ENCODE assay signal across 2 cellular contexts in the genomic region with DNA sequence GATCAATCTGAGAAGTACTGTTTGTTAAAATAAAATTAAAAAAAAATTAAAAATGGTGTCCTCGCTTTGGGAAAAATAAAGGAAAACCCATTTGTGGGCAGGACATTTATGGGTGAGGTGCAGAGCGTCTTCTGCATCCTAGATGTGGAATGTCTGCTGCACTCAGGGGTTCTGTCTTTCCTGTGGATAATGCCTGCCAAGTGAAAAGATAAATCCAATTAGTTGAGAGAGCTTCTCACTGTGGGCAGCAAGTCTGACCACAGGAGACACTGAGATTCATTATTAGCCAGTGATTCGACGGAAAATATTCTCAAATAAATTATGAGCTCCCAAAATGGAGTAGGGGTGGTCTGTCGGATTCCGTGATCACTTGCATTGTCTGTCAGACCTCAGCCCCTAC.
TF ChIP-seq lines count a peak whose summit lies in the region.

No MANE protein-coding gene starts in this region.

TF ChIP-seq in SK-N-SH treated with all-trans-retinoic acid at 6 μM for 48 hours, 23 proteins besides CTCF, POLR2A, EP300 and RAD21 (continued from another document):
- TF ChIP-seq, protein P1, sequence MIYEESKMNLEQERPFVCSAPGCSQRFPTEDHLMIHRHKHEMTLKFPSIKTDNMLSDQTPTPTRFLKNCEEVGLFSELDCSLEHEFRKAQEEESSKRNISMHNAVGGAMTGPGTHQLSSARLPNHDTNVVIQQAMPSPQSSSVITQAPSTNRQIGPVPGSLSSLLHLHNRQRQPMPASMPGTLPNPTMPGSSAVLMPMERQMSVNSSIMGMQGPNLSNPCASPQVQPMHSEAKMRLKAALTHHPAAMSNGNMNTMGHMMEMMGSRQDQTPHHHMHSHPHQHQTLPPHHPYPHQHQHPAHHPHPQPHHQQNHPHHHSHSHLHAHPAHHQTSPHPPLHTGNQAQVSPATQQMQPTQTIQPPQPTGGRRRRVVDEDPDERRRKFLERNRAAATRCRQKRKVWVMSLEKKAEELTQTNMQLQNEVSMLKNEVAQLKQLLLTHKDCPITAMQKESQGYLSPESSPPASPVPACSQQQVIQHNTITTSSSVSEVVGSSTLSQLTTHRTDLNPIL (CRISPR knock-in tag; IDR thresholded peaks at IDR 0.05; ENCODE audit: low read depth) = no peak

TF ChIP-seq in SK-N-SH, 30 proteins besides CTCF, POLR2A, EP300 and RAD21 (continued from another document):
- TF ChIP-seq REST (IDR thresholded peaks at IDR 0.05; ENCODE audit: low read depth, low read length) = no peak
- TF ChIP-seq TAF1 (IDR thresholded peaks at IDR 0.05; ENCODE audit: borderline replicate concordance, low read depth, low read length) = no peak
- TF ChIP-seq PBX3 (IDR thresholded peaks at IDR 0.05) = no peak
- TF ChIP-seq TCF12 (IDR thresholded peaks at IDR 0.05) = no peak
- no peak for TF ChIP-seq SIN3A (IDR thresholded peaks at IDR 0.05; ENCODE audit: borderline replicate concordance, low read depth, low read length)
- TF ChIP-seq GABPA (IDR thresholded peaks at IDR 0.05; ENCODE audit: low read depth) = no peak
- TF ChIP-seq USF1 (IDR thresholded peaks at IDR 0.05; ENCODE audit: borderline replicate concordance, low read depth) = no peak
- TF ChIP-seq JUND (IDR thresholded peaks at IDR 0.05) = no peak
- no peak for TF ChIP-seq SMC3 (IDR thresholded peaks at IDR 0.05; ENCODE audit: low read depth, low read length)
- TF ChIP-seq, protein P2, sequence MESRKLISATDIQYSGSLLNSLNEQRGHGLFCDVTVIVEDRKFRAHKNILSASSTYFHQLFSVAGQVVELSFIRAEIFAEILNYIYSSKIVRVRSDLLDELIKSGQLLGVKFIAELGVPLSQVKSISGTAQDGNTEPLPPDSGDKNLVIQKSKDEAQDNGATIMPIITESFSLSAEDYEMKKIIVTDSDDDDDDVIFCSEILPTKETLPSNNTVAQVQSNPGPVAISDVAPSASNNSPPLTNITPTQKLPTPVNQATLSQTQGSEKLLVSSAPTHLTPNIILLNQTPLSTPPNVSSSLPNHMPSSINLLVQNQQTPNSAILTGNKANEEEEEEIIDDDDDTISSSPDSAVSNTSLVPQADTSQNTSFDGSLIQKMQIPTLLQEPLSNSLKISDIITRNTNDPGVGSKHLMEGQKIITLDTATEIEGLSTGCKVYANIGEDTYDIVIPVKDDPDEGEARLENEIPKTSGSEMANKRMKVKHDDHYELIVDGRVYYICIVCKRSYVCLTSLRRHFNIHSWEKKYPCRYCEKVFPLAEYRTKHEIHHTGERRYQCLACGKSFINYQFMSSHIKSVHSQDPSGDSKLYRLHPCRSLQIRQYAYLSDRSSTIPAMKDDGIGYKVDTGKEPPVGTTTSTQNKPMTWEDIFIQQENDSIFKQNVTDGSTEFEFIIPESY (IDR thresholded peaks at IDR 0.05; ENCODE audit: borderline replicate concordance, low read depth) = no peak
- TF ChIP-seq TEAD4 (IDR thresholded peaks at IDR 0.05; ENCODE audit: borderline replicate concordance, insufficient read depth) = no peak
- no peak for TF ChIP-seq NFIC (IDR thresholded peaks at IDR 0.05; ENCODE audit: borderline replicate concordance)
